In the genomic region with DNA sequence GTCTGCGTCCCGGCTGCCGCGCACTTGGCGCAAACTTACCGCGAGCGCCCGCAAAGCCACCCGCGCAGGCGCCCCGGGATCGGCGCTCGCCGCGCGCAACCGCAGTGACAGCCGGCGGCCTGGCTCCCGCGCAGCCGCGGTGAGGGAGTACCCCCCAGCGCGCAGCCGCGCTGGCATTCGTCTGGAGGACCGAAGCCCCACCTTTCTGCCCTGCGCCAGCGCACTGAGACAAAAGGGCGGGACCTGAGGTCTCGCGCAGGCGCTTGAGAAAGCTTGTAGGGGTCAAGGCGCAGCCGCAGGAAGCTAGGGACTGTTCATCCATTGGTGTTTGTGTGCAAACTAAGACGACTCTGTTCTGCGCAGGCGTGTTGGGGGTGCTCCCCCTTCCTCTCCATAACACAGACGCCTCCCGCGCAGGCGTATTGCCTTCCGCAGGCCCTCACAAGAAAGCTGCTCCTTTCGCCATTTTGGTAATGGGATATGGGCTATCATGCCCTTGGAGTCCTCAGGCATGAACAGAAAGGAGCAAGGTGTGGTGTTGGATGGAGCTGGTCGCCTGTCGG, we compare ENCODE assay signal across 8 cellular contexts. TPM values are rescaled to one million over a fixed set of nuclear protein-coding genes. Genes with fewer than 3 reads are reported as not detected.
A peak's percentile ranks its signal among the peaks of the same experiment; 100 is the strongest.
DNase-seq lines count a peak whose midpoint lies in the region; ATAC-seq and TF ChIP-seq lines count a peak whose summit lies in the region.

A gene (minus strand): TSS at position 91 of the 563 bp plus-strand sequence. CDS start 558 bp downstream, outside the sequence.

- intact Hi-C loops in left ventricle myocardium superior (cut with micrococcal nuclease) (no loop called here), prostate gland (cut with DNase I) (loop anchor here (5.0 kb wide), 2 partner anchors 224 to 614 kb away; a partner anchor contains a TSS)

- TF ChIP-seq CTCF in prostate gland (IDR thresholded peaks at IDR 0.05) = peak in 2 of 4 experiments; percentile 0 to 41

- DNase-seq in NCI-H1694 treated with DMSO at 0.1 percent for 48 hours (lab: John Stamatoyannopoulos, UW) (peak; percentile 100), T-helper 17 cell (peak; percentile 98 to 100 (median 98)), amygdala (lab: John Stamatoyannopoulos, UW) (peak; percentile 95 to 100 (median 99)), left ventricle myocardium superior (peak; percentile 100), prostate gland (ENCODE audit: low spot score) (peak; percentile 100)

- ATAC-seq in HG02885 (IDR thresholded peaks at IDR 0.05; ENCODE audit: poor library complexity, unreplicated experiment) (peak; percentile 68), T-helper 17 cell (peak; percentile 67), left ventricle myocardium superior (peak; percentile 85)

- H3K27me3 ChIP-seq in prostate gland (replicated peaks; ENCODE audit: insufficient read depth) = no peaks in the 10 kb centered on the region

- H3K27me3 Mint-ChIP-seq in T-helper 17 cell = no peaks in the 10 kb centered on the region

- H3K27ac Mint-ChIP-seq in T-helper 17 cell = peak within 1 kb of the TSS; percentile 98

- H3K36me3 Mint-ChIP-seq in T-helper 17 cell (ENCODE audit: low read depth) = peaks cover 2% of the 10 kb centered on the region

- TF ChIP-seq POLR2A in GM15510 (IDR thresholded peaks at IDR 0.05; ENCODE audit: borderline replicate concordance, extremely low read depth, insufficient read length) = peak; percentile 70
- peak; percentile 71 for TF ChIP-seq POLR2A in prostate gland (IDR thresholded peaks at IDR 0.05)

- no peaks in the 10 kb centered on the region for H3K36me3 ChIP-seq in prostate gland
- H3K36me3 ChIP-seq in urinary bladder (ENCODE audit: insufficient read depth) = no peaks in the 10 kb centered on the region

- H3K9me3 ChIP-seq in T-helper 17 cell (ENCODE audit: control insufficient read depth, low read length, poor library complexity, severe bottlenecking) (no peaks in the 10 kb centered on the region), prostate gland (no peaks in the 10 kb centered on the region)

- H3K4me3 ChIP-seq in prostate gland (peak within 1 kb of the TSS; percentile 82 to 96), urinary bladder (ENCODE audit: low read depth, low read length) (peak within 1 kb of the TSS; percentile 98)

- H3K27ac ChIP-seq in prostate gland = peak within 1 kb of the TSS; percentile 98 to 99
- peak within 1 kb of the TSS; percentile 98 for H3K27ac ChIP-seq in urinary bladder (ENCODE audit: low read depth)

- H3K4me1 ChIP-seq in prostate gland (replicated peaks) (peaks cover 11% of the 10 kb centered on the region), urinary bladder (ENCODE audit: insufficient read depth) (no peaks in the 10 kb centered on the region)

- H3K4me3 Mint-ChIP-seq in T-helper 17 cell = peak within 1 kb of the TSS; percentile 96

- WGBS in prostate gland = 0% methylated on average over 18 of the region's 51 CpGs
- WGBS in urinary bladder = under 1% methylated on average over 51 of the region's 51 CpGs

- peaks cover 18% of the 10 kb centered on the region for H3K4me1 Mint-ChIP-seq in T-helper 17 cell

RNA-seq across cellular contexts. Expression of the gene that starts here (rescaled TPM):
- total RNA-seq in T-helper 17 cell (100 to 1,000 TPM; 164 to 174 TPM), left ventricle myocardium superior (20.4 TPM), prostate gland (100 to 1,000 TPM in 1 of 2 donors, 10 to 100 TPM in 1; 74.9 to 112 TPM), urinary bladder (21.1 TPM)
- polyA plus RNA-seq in urinary bladder = 30.8 TPM

Comparison
In these comparisons a context has a peak if more than half of its experiments do, and no peak if none do; other contexts are left out.
1. Peak in every context shown above with its lines: DNase-seq, ATAC-seq, H3K4me3 ChIP-seq and H3K27ac ChIP-seq.